ENCODE assay signal across 18 cellular contexts in genomic region chr5:175752826-175753535, GRCh38.
DNase-seq lines count a peak whose midpoint lies in the region; ATAC-seq and TF ChIP-seq lines count a peak whose summit lies in the region.
"Had no signal": no experiment of that assay in that cellular context is flagged by ENCODE, and none has a peak within 500 bp of the region (broad histone marks: within the 10 kb centered on the region; RNA-seq: fewer than 3 reads in every experiment).

No MANE protein-coding gene starts in this region.

- H2AFZ ChIP-seq in hepatocyte (no peak overlapping the region), mesenchymal stem cell (ENCODE audit: low read depth, low read length) (no peak overlapping the region)

- H3K9ac ChIP-seq in mesenchymal stem cell (ENCODE audit: low read length): no peak overlapping the region
- H3K9ac ChIP-seq: SK-N-SH had no signal

- H3K9me3 ChIP-seq in breast epithelium (no peaks in the 10 kb centered on the region), hepatocyte (ENCODE audit: low read depth) (no peaks in the 10 kb centered on the region), upper lobe of left lung (no peaks in the 10 kb centered on the region), mesenchymal stem cell (ENCODE audit: control insufficient read depth, low read length) (no peaks in the 10 kb centered on the region)
- H3K9me3 ChIP-seq: psoas muscle, SK-N-SH had no signal

- H3K9me3 Mint-ChIP-seq in MCF 10A (ENCODE audit: unreplicated experiment): no peaks in the 10 kb centered on the region
- H3K9me3 Mint-ChIP-seq in activated CD8-positive, alpha-beta T cell treated with anti-CD3 and anti-CD28 coated beads, Interleukin-2, amount 10 ng/mL, durations not matched to agents 7 days and 5 days (ENCODE audit: insufficient read depth): no peaks in the 10 kb centered on the region
- H3K9me3 Mint-ChIP-seq: activated CD4-positive, alpha-beta T cell treated with anti-CD3 and anti-CD28 coated beads, Interleukin-2, amount 10 ng/mL, durations not matched to agents 7 days and 5 days; activated naive CD8-positive, alpha-beta T cell treated with anti-CD3 and anti-CD28 coated beads for 36 hours; activated T-helper 2 cell treated with anti-CD3 and anti-CD28 coated beads, Interferon-gamma antibody, Interleukin-2, Interleukin-4, amounts not matched to agents 10 μg/mL and 5 μg/mL and 100 μg/mL, durations not matched to agents 14 hours and 24 hours and 36 hours; IgD-negative memory B cell had no signal

- no peak overlapping the region for H3K18ac ChIP-seq in mesenchymal stem cell (ENCODE audit: low read depth in 1 of 2, low read length in 2 of 2)

- H3K9me2 ChIP-seq in hepatocyte (replicated peaks; ENCODE audit: insufficient read depth): no peaks in the 10 kb centered on the region
- H3K9me2 ChIP-seq: SK-N-SH had no signal

- H2BK120ac ChIP-seq in mesenchymal stem cell (ENCODE audit: low read depth, low read length): no peak overlapping the region

- BruUV-seq in MCF 10A (replicated peaks; lab: Mats Ljungman, UMichigan): no TSS peak

- no peak overlapping the region for H4K91ac ChIP-seq in mesenchymal stem cell (ENCODE audit: low read length)

- H3K4me2 ChIP-seq in hepatocyte: no peak overlapping the region
- no peak overlapping the region for H3K4me2 ChIP-seq in mesenchymal stem cell (ENCODE audit: low read length, poor library complexity, severe bottlenecking)
- H3K4me2 ChIP-seq: SK-N-SH had no signal

- no peak overlapping the region for H3K4ac ChIP-seq in mesenchymal stem cell (ENCODE audit: low read depth in 1 of 2, low read length in 2 of 2)

- no peak overlapping the region for H2BK15ac ChIP-seq in mesenchymal stem cell (ENCODE audit: low read depth, poor library complexity, severe bottlenecking)

- no peaks in the 10 kb centered on the region for H4K20me1 ChIP-seq in hepatocyte (ENCODE audit: insufficient read depth, poor library complexity, severe bottlenecking)

- H3K27me3 ChIP-seq in breast epithelium (no peaks in the 10 kb centered on the region), hepatocyte (peaks cover 10% of the 10 kb centered on the region), upper lobe of left lung (no peaks in the 10 kb centered on the region), mesenchymal stem cell (ENCODE audit: control insufficient read depth in 1 of 2, insufficient read depth in 1 of 2, low read length in 2 of 2) (peaks cover 0 to 10% of the 10 kb centered on the region in 2 experiments)

- H3K79me1 ChIP-seq in mesenchymal stem cell (replicated peaks; ENCODE audit: low read length, poor library complexity, severe bottlenecking): no peaks in the 10 kb centered on the region

- TF ChIP-seq POLR2A in breast epithelium (IDR thresholded peaks at IDR 0.05) (no peak), upper lobe of left lung (IDR thresholded peaks at IDR 0.05) (no peak)

- no peak overlapping the region for H4K8ac ChIP-seq in mesenchymal stem cell (ENCODE audit: low read length)

- no peak for TF ChIP-seq CTCF in MCF 10A (IDR thresholded peaks at IDR 0.05; ENCODE audit: unreplicated experiment)
- no peak for TF ChIP-seq CTCF in breast epithelium (IDR thresholded peaks at IDR 0.05)
- no peak for TF ChIP-seq CTCF in hepatocyte (IDR thresholded peaks at IDR 0.05; ENCODE audit: poor library complexity)
- TF ChIP-seq CTCF in upper lobe of left lung (IDR thresholded peaks at IDR 0.05): no peak

- intact Hi-C loops in MCF 10A (cut with micrococcal nuclease): no loop called here
- intact Hi-C loops in breast epithelium (cut with DNase I; ENCODE audit: low total_unique reads): no loop called here

- 64% methylated on average over 10 of the region's 10 CpGs for WGBS in hepatocyte (ENCODE audit: low lambda C conversion rate, missing lambda C conversion rate)
- 61 to 69% methylated on average over 10 of the region's 10 CpGs for WGBS in upper lobe of left lung, 2 donors
- 66% methylated on average over 10 of the region's 10 CpGs for WGBS in mesenchymal stem cell

- H3K4me1 Mint-ChIP-seq in MCF 10A (ENCODE audit: insufficient read depth, unreplicated experiment): peaks cover 7% of the 10 kb centered on the region
- no peaks in the 10 kb centered on the region for H3K4me1 Mint-ChIP-seq in activated CD8-positive, alpha-beta T cell treated with anti-CD3 and anti-CD28 coated beads, Interleukin-2, amount 10 ng/mL, durations not matched to agents 7 days and 5 days (ENCODE audit: low read depth)
- H3K4me1 Mint-ChIP-seq: activated CD4-positive, alpha-beta T cell treated with anti-CD3 and anti-CD28 coated beads, Interleukin-2, amount 10 ng/mL, durations not matched to agents 7 days and 5 days; activated naive CD8-positive, alpha-beta T cell treated with anti-CD3 and anti-CD28 coated beads for 36 hours; IgD-negative memory B cell had no signal

- H3K79me2 ChIP-seq in hepatocyte: no peaks in the 10 kb centered on the region

- H2BK5ac ChIP-seq in mesenchymal stem cell (ENCODE audit: low read depth, low read length, poor library complexity, severe bottlenecking): no peak overlapping the region

- no peak for ATAC-seq in GM21619 (IDR thresholded peaks at IDR 0.05; ENCODE audit: unreplicated experiment)
- no peak for ATAC-seq in upper lobe of left lung (ENCODE audit: low FRiP score in 2 of 2)
- ATAC-seq in activated CD8-positive, alpha-beta T cell treated with anti-CD3 and anti-CD28 coated beads, Interleukin-2, amount 10 ng/mL, durations not matched to agents 7 days and 5 days: no peak
- ATAC-seq: left colon, psoas muscle had no signal

- H3K36me3 Mint-ChIP-seq in MCF 10A (ENCODE audit: insufficient read depth, unreplicated experiment): no peaks in the 10 kb centered on the region
- no peaks in the 10 kb centered on the region for H3K36me3 Mint-ChIP-seq in activated CD8-positive, alpha-beta T cell treated with anti-CD3 and anti-CD28 coated beads, Interleukin-2, amount 10 ng/mL, durations not matched to agents 7 days and 5 days (ENCODE audit: low read depth)
- H3K36me3 Mint-ChIP-seq: activated naive CD8-positive, alpha-beta T cell treated with anti-CD3 and anti-CD28 coated beads for 36 hours had no signal

- TF ChIP-seq EP300 in upper lobe of left lung (IDR thresholded peaks at IDR 0.05): no peak

- no peak overlapping the region for H3K4me3 Mint-ChIP-seq in MCF 10A (ENCODE audit: unreplicated experiment)
- no peak overlapping the region for H3K4me3 Mint-ChIP-seq in activated CD8-positive, alpha-beta T cell treated with anti-CD3 and anti-CD28 coated beads, Interleukin-2, amount 10 ng/mL, durations not matched to agents 7 days and 5 days
- H3K4me3 Mint-ChIP-seq: activated CD4-positive, alpha-beta T cell treated with anti-CD3 and anti-CD28 coated beads, Interleukin-2, amount 10 ng/mL, durations not matched to agents 7 days and 5 days; activated naive CD8-positive, alpha-beta T cell treated with anti-CD3 and anti-CD28 coated beads for 36 hours; IgD-negative memory B cell had no signal

- no peak overlapping the region for H3K4me3 ChIP-seq in breast epithelium
- no peak overlapping the region for H3K4me3 ChIP-seq in hepatocyte
- no peak overlapping the region for H3K4me3 ChIP-seq in upper lobe of left lung
- H3K4me3 ChIP-seq in mesenchymal stem cell (ENCODE audit: insufficient read depth in 1 of 2, low read depth in 1 of 2, low read length in 2 of 2): no peak overlapping the region
- H3K4me3 ChIP-seq: psoas muscle had no signal

- POLR2A ChIA-PET in MCF 10A (lab: Yijun Ruan, JAX): interaction anchor here (0.6 to 1.5 kb wide), 7 partner anchors 14 to 596 kb away, joined by 3 to 7 read pairs (median 4); no protein-coding TSS in a partner anchor
- POLR2A ChIA-PET in activated CD8-positive, alpha-beta T cell treated with anti-CD3 and anti-CD28 coated beads, Interleukin-2, amount 10 ng/mL, durations not matched to agents 7 days and 5 days (lab: Charles Lee): no interaction called here

- no peak overlapping the region for H3K23ac ChIP-seq in mesenchymal stem cell (ENCODE audit: low read length in 2 of 2)

- H2AK5ac ChIP-seq in mesenchymal stem cell (ENCODE audit: low read length, severe bottlenecking): no peak overlapping the region

- no peaks in the 10 kb centered on the region for H3K36me3 ChIP-seq in breast epithelium
- no peaks in the 10 kb centered on the region for H3K36me3 ChIP-seq in hepatocyte (replicated peaks; ENCODE audit: insufficient read depth, low read depth)
- no peaks in the 10 kb centered on the region for H3K36me3 ChIP-seq in upper lobe of left lung
- no peaks in the 10 kb centered on the region for H3K36me3 ChIP-seq in mesenchymal stem cell (ENCODE audit: control insufficient read depth in 1 of 2, insufficient read depth in 2 of 2, low read depth in 1 of 2, low read length in 2 of 2)

- no peak overlapping the region for H3K14ac ChIP-seq in mesenchymal stem cell (ENCODE audit: low read length in 2 of 2)

- no peak overlapping the region for H3K27ac Mint-ChIP-seq in MCF 10A (ENCODE audit: low read depth, unreplicated experiment)
- no peak overlapping the region for H3K27ac Mint-ChIP-seq in activated CD8-positive, alpha-beta T cell treated with anti-CD3 and anti-CD28 coated beads, Interleukin-2, amount 10 ng/mL, durations not matched to agents 7 days and 5 days
- H3K27ac Mint-ChIP-seq: activated CD4-positive, alpha-beta T cell treated with anti-CD3 and anti-CD28 coated beads, Interleukin-2, amount 10 ng/mL, durations not matched to agents 7 days and 5 days; activated naive CD8-positive, alpha-beta T cell treated with anti-CD3 and anti-CD28 coated beads for 36 hours; activated T-helper 2 cell treated with anti-CD3 and anti-CD28 coated beads, Interferon-gamma antibody, Interleukin-2, Interleukin-4, amounts not matched to agents 10 μg/mL and 5 μg/mL and 100 μg/mL, durations not matched to agents 14 hours and 24 hours and 36 hours; IgD-negative memory B cell had no signal

- CTCF ChIA-PET in MCF 10A (lab: Yijun Ruan, JAX): interaction anchor here (1.1 to 10.2 kb wide), 2 partner anchors 11 to 22 kb away, joined by 3 to 80 read pairs; no protein-coding TSS in a partner anchor
- CTCF ChIA-PET in activated CD8-positive, alpha-beta T cell treated with anti-CD3 and anti-CD28 coated beads, Interleukin-2, amount 10 ng/mL, durations not matched to agents 7 days and 5 days (lab: Charles Lee): interaction anchor here (0.7 to 1.1 kb wide), 2 partner anchors 25 to 219 kb away, joined by 3 read pairs; no protein-coding TSS in a partner anchor

- DNase-seq in MCF 10A (ENCODE audit: unreplicated experiment) (peak; percentile 21), breast epithelium (ENCODE audit: low spot score in 2 of 2) (no peak), NCI-H446 (lab: John Stamatoyannopoulos, UW) (peak; percentile 38 to 63), hepatocyte (ENCODE audit: low spot score) (peak; percentile 2), upper lobe of left lung (no peak), mesenchymal stem cell (no peak)
- DNase-seq in activated CD8-positive, alpha-beta T cell treated with anti-CD3 and anti-CD28 coated beads, Interleukin-2, amount 10 ng/mL, durations not matched to agents 7 days and 5 days: no peak
- DNase-seq: activated CD4-positive, alpha-beta T cell treated with anti-CD3 and anti-CD28 coated beads, Interleukin-2, amount 10 ng/mL, durations not matched to agents 7 days and 5 days; activated naive CD8-positive, alpha-beta T cell treated with anti-CD3 and anti-CD28 coated beads for 36 hours; Calu3; left colon; NCI-H1436 treated with DMSO at 0.1 percent for 48 hours; psoas muscle; SK-N-SH; trophoblast cell had no signal

- H3K4me1 ChIP-seq in breast epithelium: no peaks in the 10 kb centered on the region
- no peaks in the 10 kb centered on the region for H3K4me1 ChIP-seq in hepatocyte (ENCODE audit: insufficient read depth)
- no peaks in the 10 kb centered on the region for H3K4me1 ChIP-seq in upper lobe of left lung
- H3K4me1 ChIP-seq in mesenchymal stem cell (ENCODE audit: control insufficient read depth, insufficient read depth, low read depth, low read length): no peaks in the 10 kb centered on the region
- H3K4me1 ChIP-seq: psoas muscle had no signal

- H2BK12ac ChIP-seq in mesenchymal stem cell (ENCODE audit: low read length in 2 of 2): no peak overlapping the region

- H3K27ac ChIP-seq in breast epithelium (no peak overlapping the region), hepatocyte (no peak overlapping the region), upper lobe of left lung (no peak overlapping the region), mesenchymal stem cell (ENCODE audit: low read length, poor library complexity, severe bottlenecking) (no peak overlapping the region)
- H3K27ac ChIP-seq: psoas muscle had no signal

- H3K27me3 Mint-ChIP-seq in MCF 10A (ENCODE audit: insufficient read depth, unreplicated experiment): peaks cover 14% of the 10 kb centered on the region
- peaks cover 28% of the 10 kb centered on the region for H3K27me3 Mint-ChIP-seq in activated CD8-positive, alpha-beta T cell treated with anti-CD3 and anti-CD28 coated beads, Interleukin-2, amount 10 ng/mL, durations not matched to agents 7 days and 5 days (ENCODE audit: low read depth)

Comparison
In these comparisons a context has a peak if more than half of its experiments do, and no peak if none do; other contexts are left out.
1. DNase-seq: peak in MCF 10A (single experiment), NCI-H446 (2 of 2) and hepatocyte (single experiment); none in breast epithelium (0 of 2), upper lobe of left lung (0 of 2), activated CD8-positive, alpha-beta T cell treated with anti-CD3 and anti-CD28 coated beads, Interleukin-2, amount 10 ng/mL, durations not matched to agents 7 days and 5 days (single experiment) and mesenchymal stem cell (single experiment).